ENCODE assay signal across 10 cellular contexts in genomic region chr12:131734336-131735152, GRCh38.
"Had no signal": no experiment of that assay in that cellular context is flagged by ENCODE, and none has a peak within 500 bp of the region (broad histone marks: within the 10 kb centered on the region; RNA-seq: fewer than 3 reads in every experiment).

No MANE protein-coding gene starts in this region.

- H3K27me3 Mint-ChIP-seq: T-cell had no signal

- H3K4me1 Mint-ChIP-seq: T-cell had no signal

- DNase-seq: activated T-cell treated with anti-CD3 and anti-CD28 coated beads, Interleukin-2, amount 50 U/mL, for 4 hours; central memory CD4-positive, alpha-beta T cell; effector CD4-positive, alpha-beta T cell; left ventricle myocardium superior; substantia nigra; T-cell; T1000 had no signal

- H3K27ac Mint-ChIP-seq: T-cell had no signal

- H3K4me3 ChIP-seq: coronary artery, gastroesophageal sphincter had no signal

- H3K27ac ChIP-seq: coronary artery, gastroesophageal sphincter had no signal

- H3K4me3 Mint-ChIP-seq: activated T-cell treated with anti-CD3 and anti-CD28 coated beads, Interleukin-2, amount 50 U/mL, for 4 hours; neural crest cell; T-cell had no signal

- H3K9me3 Mint-ChIP-seq: activated T-cell treated with anti-CD3 and anti-CD28 coated beads, Interleukin-2, amount 50 U/mL, for 4 hours; neural crest cell; T-cell had no signal

- ATAC-seq: gastroesophageal sphincter, left ventricle myocardium superior, T-cell had no signal

- H3K9me3 ChIP-seq: gastroesophageal sphincter had no signal

- H3K27me3 ChIP-seq: gastroesophageal sphincter had no signal
